ENCODE assay signal across 19 cellular contexts in the genomic region with DNA sequence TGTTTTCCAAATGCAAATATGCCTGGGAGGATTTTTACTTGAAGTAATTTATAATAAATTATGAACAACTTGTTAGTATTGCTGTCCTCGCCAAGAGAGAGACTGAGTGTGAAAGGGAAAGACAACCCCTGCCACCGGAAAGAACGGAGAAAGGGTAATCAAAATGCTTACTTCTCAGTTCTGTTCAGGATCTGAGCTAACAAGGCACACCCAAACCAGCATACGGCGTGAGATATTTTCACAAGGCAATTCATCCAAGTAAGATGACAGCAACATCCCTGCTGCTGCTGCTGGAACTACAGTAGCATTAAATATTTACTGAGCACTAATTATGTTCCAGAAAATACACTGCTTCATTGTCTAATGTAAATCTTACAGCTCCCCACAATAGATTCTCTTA.
"Had no signal": no experiment of that assay in that cellular context is flagged by ENCODE, and none has a peak within 500 bp of the region (broad histone marks: within the 10 kb centered on the region; RNA-seq: fewer than 3 reads in every experiment).

No MANE protein-coding gene starts in this region.

- H3K27me3 ChIP-seq: cardiac muscle cell, right atrium auricular region, suprapubic skin, vagina had no signal

- H3K9me3 ChIP-seq: suprapubic skin, vagina had no signal

- H3K4me3 ChIP-seq: cardiac muscle cell, dorsolateral prefrontal cortex, lung, right atrium auricular region, skin epidermis, suprapubic skin, vagina had no signal

- DNase-seq: activated CD4-positive, alpha-beta memory T cell treated with anti-CD3 and anti-CD28 coated beads for 36 hours; activated CD4-positive, alpha-beta T cell treated with anti-CD3 and anti-CD28 coated beads for 36 hours; activated naive CD4-positive, alpha-beta T cell; activated naive CD8-positive, alpha-beta T cell treated with anti-CD3 and anti-CD28 coated beads, Interleukin-2, amount 10 ng/mL, durations not matched to agents 7 days and 5 days; activated T-cell treated with anti-CD3 and anti-CD28 coated beads for 4 hours; endodermal cell; midbrain; stimulated activated CD4-positive, alpha-beta T cell treated with anti-CD3 and anti-CD28 coated beads, Interleukin-4, amount 100 ng/mL, for 1 hour; stimulated activated naive CD8-positive, alpha-beta T cell treated with anti-CD3 and anti-CD28 coated beads, Interleukin-15, amount 100 ng/mL, for 72 hours; trophoblast cell had no signal

- H3K4me1 ChIP-seq: right atrium auricular region, suprapubic skin, vagina had no signal

- H3K36me3 ChIP-seq: cardiac muscle cell, right atrium auricular region, suprapubic skin, vagina had no signal

- ATAC-seq: activated CD4-positive, alpha-beta T cell treated with anti-CD3 and anti-CD28 coated beads for 36 hours; left lobe of liver; stimulated activated naive CD8-positive, alpha-beta T cell treated with anti-CD3 and anti-CD28 coated beads, Interleukin-15, amount 100 ng/mL, for 72 hours; WTC11 had no signal

- H3K27ac ChIP-seq: cardiac muscle cell, dorsolateral prefrontal cortex, right atrium auricular region, skin epidermis, suprapubic skin, vagina had no signal
